12 cellular contexts compared by ENCODE assay signal in the genomic region with DNA sequence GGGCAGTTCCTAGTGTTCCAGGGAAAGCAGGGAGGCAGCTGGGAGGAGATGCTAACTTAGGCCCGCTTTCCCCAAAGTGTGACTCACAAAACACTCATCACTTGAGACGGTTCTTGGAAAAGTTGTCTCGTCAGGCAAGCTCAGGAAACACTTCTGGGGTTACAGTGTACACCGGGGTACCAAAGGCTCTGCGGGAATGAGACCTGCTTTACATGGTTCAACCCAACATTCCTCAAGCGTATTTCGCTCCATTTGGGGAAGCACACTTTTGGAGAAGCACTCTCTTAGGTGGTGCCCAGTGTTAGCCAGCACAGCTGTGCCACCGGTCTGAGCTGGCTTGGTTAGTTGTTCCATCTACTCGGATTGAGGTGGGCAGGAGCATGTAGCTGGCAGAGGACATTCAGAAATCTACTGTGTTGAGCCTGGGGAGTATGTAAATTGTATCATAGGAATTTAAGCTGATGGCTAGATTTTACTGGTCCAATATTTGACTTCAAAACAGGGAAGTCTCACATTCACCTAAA. TPM values are rescaled to one million over a fixed set of nuclear protein-coding genes. Genes with fewer than 3 reads are reported as not detected.
DNase-seq lines count a peak whose midpoint lies in the region; ATAC-seq, FAIRE-seq and TF ChIP-seq lines count a peak whose summit lies in the region.
"Had no signal": no experiment of that assay in that cellular context is flagged by ENCODE, and none has a peak within 500 bp of the region (broad histone marks: within the 10 kb centered on the region; RNA-seq: fewer than 3 reads in every experiment).

No MANE protein-coding gene starts in this region.

- WGBS in HepG2 (ENCODE audit: low lambda C conversion rate) = 96% methylated on average over 5 of the region's 9 CpGs

- TF ChIP-seq CTCF in bronchial epithelial cell (IDR thresholded peaks at IDR 0.05; ENCODE audit: insufficient read depth, low read length, severe bottlenecking) (no peak), HepG2 (CRISPR knock-in tag; IDR thresholded peaks at IDR 0.05) (no peak), upper lobe of right lung (IDR thresholded peaks at IDR 0.05) (no peak)

- TF ChIP-seq RAD21 in HepG2 (CRISPR knock-in tag; IDR thresholded peaks at IDR 0.05) = no peak

- CTCF ChIA-PET in activated CD4-positive, alpha-beta memory T cell treated with anti-CD3 and anti-CD28 coated beads for 36 hours (lab: Charles Lee) = interaction anchor here (1.3 to 1.7 kb wide), 2 partner anchors 9 to 38 kb away, joined by 4 to 6 read pairs; no protein-coding TSS in a partner anchor
- CTCF ChIA-PET in activated CD4-positive, alpha-beta memory T cell treated with anti-CD3 and anti-CD28 coated beads, Interleukin-2, amount 10 ng/mL, durations not matched to agents 7 days and 5 days (lab: Charles Lee) = no interaction called here
- CTCF ChIA-PET in HepG2 (lab: Yijun Ruan, JAX; ENCODE audit: low intra/inter-chr PET ratio, low total read pairs) = no interaction called here

- no peak overlapping the region; the same call in 1 of the 2 replicates for H3K9ac ChIP-seq in HepG2 (ENCODE audit: insufficient read depth, low read depth, low read length)

- H3K36me3 ChIP-seq in bronchial epithelial cell (ENCODE audit: control insufficient read depth, insufficient read depth, low read length) (peaks cover 48% of the 10 kb centered on the region), HepG2 (replicated peaks in 1 of 2; ENCODE audit: control insufficient read depth in 1 of 2, insufficient read depth in 2 of 2, low read length in 2 of 2) (peaks cover 21 to 67% of the 10 kb centered on the region in 2 experiments), upper lobe of right lung (peaks cover 57% of the 10 kb centered on the region)

- H3K4me1 ChIP-seq in HepG2 (ENCODE audit: insufficient read depth, low read length) (peaks cover 22% of the 10 kb centered on the region), upper lobe of right lung (peaks cover 46% of the 10 kb centered on the region)

- no peak overlapping the region for H3K4me3 Mint-ChIP-seq in activated CD4-positive, alpha-beta memory T cell treated with anti-CD3 and anti-CD28 coated beads for 36 hours
- H3K4me3 Mint-ChIP-seq in activated CD4-positive, alpha-beta memory T cell treated with anti-CD3 and anti-CD28 coated beads, Interleukin-2, amount 10 ng/mL, durations not matched to agents 7 days and 5 days = no peak overlapping the region

- peak overlapping the region; percentile 29 for H3K27ac Mint-ChIP-seq in activated CD4-positive, alpha-beta memory T cell treated with anti-CD3 and anti-CD28 coated beads for 36 hours
- no peak overlapping the region for H3K27ac Mint-ChIP-seq in activated CD4-positive, alpha-beta memory T cell treated with anti-CD3 and anti-CD28 coated beads, Interleukin-2, amount 10 ng/mL, durations not matched to agents 7 days and 5 days

- in situ Hi-C loops in HepG2 (cut with HindIII; ENCODE audit: extremely low pct_ligation_motif_present, low pct_unique_long_range_greater_than_20kb) = no loop called here

- POLR2A ChIA-PET in activated CD4-positive, alpha-beta memory T cell treated with anti-CD3 and anti-CD28 coated beads for 36 hours (lab: Charles Lee) = no interaction called here
- POLR2A ChIA-PET in activated CD4-positive, alpha-beta memory T cell treated with anti-CD3 and anti-CD28 coated beads, Interleukin-2, amount 10 ng/mL, durations not matched to agents 7 days and 5 days (lab: Charles Lee) = interaction anchor here (1.1 kb wide), 1 partner anchor 36 kb away, joined by 5 read pairs; no protein-coding TSS in a partner anchor
- POLR2A ChIA-PET in HepG2 (lab: Yijun Ruan, JAX) = interaction anchor here (1.1 kb wide), 1 partner anchor 35 kb away, joined by 3 read pairs; a partner anchor contains a TSS

- peaks cover 58% of the 10 kb centered on the region for H3K36me3 Mint-ChIP-seq in activated CD4-positive, alpha-beta memory T cell treated with anti-CD3 and anti-CD28 coated beads for 36 hours
- H3K36me3 Mint-ChIP-seq in activated CD4-positive, alpha-beta memory T cell treated with anti-CD3 and anti-CD28 coated beads, Interleukin-2, amount 10 ng/mL, durations not matched to agents 7 days and 5 days (ENCODE audit: low read depth) = peaks cover 66% of the 10 kb centered on the region

- peaks cover 58% of the 10 kb centered on the region for H3K4me1 Mint-ChIP-seq in activated CD4-positive, alpha-beta memory T cell treated with anti-CD3 and anti-CD28 coated beads for 36 hours (ENCODE audit: low read depth)
- peaks cover 57% of the 10 kb centered on the region for H3K4me1 Mint-ChIP-seq in activated CD4-positive, alpha-beta memory T cell treated with anti-CD3 and anti-CD28 coated beads, Interleukin-2, amount 10 ng/mL, durations not matched to agents 7 days and 5 days

- H3K4me2 ChIP-seq in HepG2 (ENCODE audit: low read depth, low read length) = peak overlapping the region; percentile 2; the same call in 1 of the 2 replicates

- H3K27ac ChIP-seq in HepG2 (ENCODE audit: extremely low read length, insufficient read depth, low read length) (no peak overlapping the region), upper lobe of right lung (no peak overlapping the region)

- no peak overlapping the region for H2AFZ ChIP-seq in HepG2 (ENCODE audit: low read length)

- no peak for TF ChIP-seq POLR2A in HepG2 (IDR thresholded peaks at IDR 0.05; ENCODE audit: insufficient read depth in 1 of 2, low read depth in 2 of 2, low read length in 2 of 2)

- H3K9me3 ChIP-seq in HepG2 (ENCODE audit: low read length) (no peaks in the 10 kb centered on the region), upper lobe of right lung (no peaks in the 10 kb centered on the region)

- FAIRE-seq in bronchial epithelial cell (lab: Jason Lieb, UNC) (no peak), HepG2 (lab: Jason Lieb, UNC) (no peak)

- H3K79me2 ChIP-seq in HepG2 (ENCODE audit: insufficient read depth, low read length) = peaks cover 10% of the 10 kb centered on the region

- intact Hi-C loops in activated CD4-positive, alpha-beta memory T cell treated with anti-CD3 and anti-CD28 coated beads for 36 hours (cut with micrococcal nuclease) = no loop called here
- intact Hi-C loops in HepG2 (cut with micrococcal nuclease; ENCODE audit: unreplicated experiment) (loop anchor here (5.0 kb wide), 1 partner anchor 35 kb away; a partner anchor contains a TSS), upper lobe of right lung (cut with DNase I) (no loop called here)

- no peak overlapping the region for H3K4me3 ChIP-seq in bronchial epithelial cell (ENCODE audit: low read depth, low read length)
- H3K4me3 ChIP-seq in HepG2 (replicated peaks in 1 of 3; ENCODE audit: insufficient read depth in 1 of 3, low read depth in 2 of 3, low read length in 3 of 3) = no peak overlapping the region
- no peak overlapping the region for H3K4me3 ChIP-seq in upper lobe of right lung

- H3K27me3 ChIP-seq in bronchial epithelial cell (ENCODE audit: control insufficient read depth, insufficient read depth, low read length) = no peaks in the 10 kb centered on the region
- H3K27me3 ChIP-seq in HepG2 (ENCODE audit: control insufficient read depth in 1 of 2, insufficient read depth in 2 of 2, low read length in 2 of 2) = no peaks in the 10 kb centered on the region
- H3K27me3 ChIP-seq in upper lobe of right lung = no peaks in the 10 kb centered on the region

- peak; percentile 8 for DNase-seq in activated CD4-positive, alpha-beta memory T cell treated with anti-CD3 and anti-CD28 coated beads for 36 hours
- no peak for DNase-seq in activated CD4-positive, alpha-beta memory T cell treated with anti-CD3 and anti-CD28 coated beads, Interleukin-2, amount 10 ng/mL, durations not matched to agents 7 days and 5 days
- DNase-seq in bronchial epithelial cell (ENCODE audit: low read depth) = peak; percentile 92
- no peak for DNase-seq in HepG2 (ENCODE audit: low spot score)
- no peak for DNase-seq in upper lobe of right lung
- DNase-seq in stimulated activated CD4-positive, alpha-beta T cell treated with anti-CD3 and anti-CD28 coated beads, Interleukin-15, amount 100 ng/mL, for 24 hours = no peak
- no peak for DNase-seq in activated CD4-positive, alpha-beta T cell treated with anti-CD3 and anti-CD28 coated beads, Interleukin-2, amount 50 U/mL, for 1 hour
- DNase-seq: activated CD8-positive, alpha-beta memory T cell treated with anti-CD3 and anti-CD28 coated beads for 24 hours; effector memory CD4-positive, alpha-beta T cell; NCI-H748 treated with DMSO at 0.1 percent for 48 hours; stimulated activated CD8-positive, alpha-beta memory T cell treated with anti-CD3 and anti-CD28 coated beads, Interleukin-4, amount 100 ng/mL, for 48 hours had no signal

- no peaks in the 10 kb centered on the region for H3K9me3 Mint-ChIP-seq in activated CD4-positive, alpha-beta memory T cell treated with anti-CD3 and anti-CD28 coated beads for 36 hours
- H3K9me3 Mint-ChIP-seq in activated CD4-positive, alpha-beta memory T cell treated with anti-CD3 and anti-CD28 coated beads, Interleukin-2, amount 10 ng/mL, durations not matched to agents 7 days and 5 days = no peaks in the 10 kb centered on the region

- peaks cover 20% of the 10 kb centered on the region for H4K20me1 ChIP-seq in HepG2 (ENCODE audit: insufficient read depth, low read length)

- no peak for TF ChIP-seq EP300 in HepG2 (IDR thresholded peaks at IDR 0.05; ENCODE audit: low read depth in 2 of 2, low read length in 2 of 2)
- TF ChIP-seq EP300 in HepG2 (CRISPR knock-in tag; IDR thresholded peaks at IDR 0.05; ENCODE audit: borderline replicate concordance) = no peak

- no peaks in the 10 kb centered on the region for H3K27me3 Mint-ChIP-seq in activated CD4-positive, alpha-beta memory T cell treated with anti-CD3 and anti-CD28 coated beads for 36 hours
- no peaks in the 10 kb centered on the region for H3K27me3 Mint-ChIP-seq in activated CD4-positive, alpha-beta memory T cell treated with anti-CD3 and anti-CD28 coated beads, Interleukin-2, amount 10 ng/mL, durations not matched to agents 7 days and 5 days

- no TSS peak for BruUV-seq in HepG2 (replicated peaks; lab: Mats Ljungman, UMichigan)

- ATAC-seq in HepG2 = no peak
- peak; percentile 23 for ATAC-seq in upper lobe of right lung
- no peak for ATAC-seq in GM18909 (IDR thresholded peaks at IDR 0.05; ENCODE audit: poor library complexity, unreplicated experiment)

RNA-seq across cellular contexts. Expression of a gene that starts 34.8 kb away (rescaled TPM):
- 10 to 100 TPM; 76.6 to 78.0 TPM for total RNA-seq in activated CD4-positive, alpha-beta memory T cell treated with anti-CD3 and anti-CD28 coated beads for 36 hours
- total RNA-seq in activated CD4-positive, alpha-beta memory T cell treated with anti-CD3 and anti-CD28 coated beads, Interleukin-2, amount 10 ng/mL, durations not matched to agents 7 days and 5 days = 10 to 100 TPM; 69.2 to 70.8 TPM
- total RNA-seq in bronchial epithelial cell (21.3 and 30.3 TPM in 2 replicates), HepG2 (2016; rRNA removed; fragmentation: Illumina TruSeq; extraction: Trizol) (15.7 TPM in 2 replicates), upper lobe of right lung (80.1 TPM)
- total RNA-seq in HepG2 (2016; cell fraction: cytosol; rRNA removed; fragmentation: Illumina TruSeq; extraction: Trizol; ENCODE audit: low read depth) = 3.3 and 3.4 TPM in 2 replicates
- 13.5 and 16.1 TPM in 2 replicates for total RNA-seq in HepG2 (2016; cell fraction: insoluble cytoplasmic fraction; rRNA removed; fragmentation: Illumina TruSeq; extraction: Trizol)
- total RNA-seq in HepG2 (2016; cell fraction: membrane; rRNA removed; fragmentation: Illumina TruSeq; extraction: Trizol) = 19.9 and 20.6 TPM in 2 replicates
- 22.5 and 25.2 TPM in 2 replicates for total RNA-seq in HepG2 (2016; cell fraction: nucleus; rRNA removed; fragmentation: Illumina TruSeq; extraction: Trizol)
- 33.5 and 37.5 TPM in 2 replicates for polyA plus RNA-seq in HepG2 (2011; rRNA removed)
- polyA plus RNA-seq in HepG2 (2011; cell fraction: cytosol; rRNA removed) = 35.6 and 46.0 TPM in 2 replicates
- 14.7 and 19.1 TPM in 2 replicates for polyA plus RNA-seq in HepG2 (2011; cell fraction: nucleus; rRNA removed)
- 57.7 and 61.1 TPM in 2 replicates for polyA plus RNA-seq in HepG2 (2012)
- polyA plus RNA-seq in HepG2 (2016; cell fraction: cytosol; fragmentation: Illumina TruSeq; extraction: Trizol; ENCODE audit: low read depth) = 5.0 and 5.4 TPM in 2 replicates
- 21.1 and 25.1 TPM in 2 replicates for polyA plus RNA-seq in HepG2 (2016; cell fraction: insoluble cytoplasmic fraction; fragmentation: Illumina TruSeq; extraction: Trizol; ENCODE audit: low read depth)
- polyA plus RNA-seq in HepG2 (2016; cell fraction: membrane; fragmentation: Illumina TruSeq; extraction: Trizol; ENCODE audit: low read depth) = 21.2 TPM in 2 replicates
- 40.6 and 42.3 TPM in 2 replicates for polyA plus RNA-seq in HepG2 (2016; cell fraction: nucleus; fragmentation: Illumina TruSeq; extraction: Trizol; ENCODE audit: insufficient read depth, low read depth)
- 78.3 and 316 TPM in 2 replicates for polyA minus RNA-seq in HepG2 (2011; rRNA and poly(A)+ RNA removed; ENCODE audit: low replicate concordance)
- polyA minus RNA-seq in HepG2 (2011; cell fraction: cytosol; rRNA and poly(A)+ RNA removed) = 35.8 and 41.0 TPM in 2 replicates
- polyA minus RNA-seq in HepG2 (2011; cell fraction: nucleus; rRNA and poly(A)+ RNA removed) = 17.3 and 22.3 TPM in 2 replicates

RNA-seq across cellular contexts. Expression of a gene that starts 55.8 kb away (rescaled TPM):
- total RNA-seq in activated CD4-positive, alpha-beta memory T cell treated with anti-CD3 and anti-CD28 coated beads for 36 hours = 10 to 100 TPM; 25.8 to 26.1 TPM
- total RNA-seq in activated CD4-positive, alpha-beta memory T cell treated with anti-CD3 and anti-CD28 coated beads, Interleukin-2, amount 10 ng/mL, durations not matched to agents 7 days and 5 days = 10 to 100 TPM; 22.5 to 22.9 TPM
- total RNA-seq in bronchial epithelial cell = 37.9 and 40.5 TPM in 2 replicates
- 36.6 and 51.5 TPM in 2 replicates for total RNA-seq in HepG2 (2016; rRNA removed; fragmentation: Illumina TruSeq; extraction: Trizol)
- 3.1 and 3.9 TPM in 2 replicates for total RNA-seq in HepG2 (2016; cell fraction: cytosol; rRNA removed; fragmentation: Illumina TruSeq; extraction: Trizol; ENCODE audit: low read depth)
- 36.2 and 50.8 TPM in 2 replicates for total RNA-seq in HepG2 (2016; cell fraction: insoluble cytoplasmic fraction; rRNA removed; fragmentation: Illumina TruSeq; extraction: Trizol)
- 8.5 and 9.5 TPM in 2 replicates for total RNA-seq in HepG2 (2016; cell fraction: membrane; rRNA removed; fragmentation: Illumina TruSeq; extraction: Trizol)
- 17.2 and 19.0 TPM in 2 replicates for total RNA-seq in HepG2 (2016; cell fraction: nucleus; rRNA removed; fragmentation: Illumina TruSeq; extraction: Trizol)
- polyA plus RNA-seq in HepG2 (2011; rRNA removed) = 12.4 and 12.9 TPM in 2 replicates
- polyA plus RNA-seq in HepG2 (2011; cell fraction: cytosol; rRNA removed) = 7.3 and 9.6 TPM in 2 replicates
- polyA plus RNA-seq in HepG2 (2011; cell fraction: nucleus; rRNA removed) = 4.2 and 5.2 TPM in 2 replicates
- polyA plus RNA-seq in HepG2 (2012) = 10.5 and 14.2 TPM in 2 replicates
- polyA plus RNA-seq in HepG2 (2016; cell fraction: cytosol; fragmentation: Illumina TruSeq; extraction: Trizol; ENCODE audit: low read depth) = 1.4 and 1.8 TPM in 2 replicates
- 30.6 and 31.7 TPM in 2 replicates for polyA plus RNA-seq in HepG2 (2016; cell fraction: insoluble cytoplasmic fraction; fragmentation: Illumina TruSeq; extraction: Trizol; ENCODE audit: low read depth)
- 2.9 and 3.4 TPM in 2 replicates for polyA plus RNA-seq in HepG2 (2016; cell fraction: membrane; fragmentation: Illumina TruSeq; extraction: Trizol; ENCODE audit: low read depth)
- polyA plus RNA-seq in HepG2 (2016; cell fraction: nucleus; fragmentation: Illumina TruSeq; extraction: Trizol; ENCODE audit: insufficient read depth, low read depth) = 15.2 TPM in 2 replicates
- polyA minus RNA-seq in HepG2 (2011; rRNA and poly(A)+ RNA removed; ENCODE audit: low replicate concordance) = 13.5 and 23.0 TPM in 2 replicates
- 13.7 and 17.2 TPM in 2 replicates for polyA minus RNA-seq in HepG2 (2011; cell fraction: cytosol; rRNA and poly(A)+ RNA removed)
- 13.6 and 16.0 TPM in 2 replicates for polyA minus RNA-seq in HepG2 (2011; cell fraction: nucleus; rRNA and poly(A)+ RNA removed)
- total RNA-seq in upper lobe of right lung = 19.2 TPM

Comparison
In these comparisons a context has a peak if more than half of its experiments do, and no peak if none do; other contexts are left out.
1. DNase-seq: peak in activated CD4-positive, alpha-beta memory T cell treated with anti-CD3 and anti-CD28 coated beads for 36 hours (single experiment) and bronchial epithelial cell (single experiment); none in activated CD4-positive, alpha-beta memory T cell treated with anti-CD3 and anti-CD28 coated beads, Interleukin-2, amount 10 ng/mL, durations not matched to agents 7 days and 5 days (single experiment), HepG2 (single experiment), upper lobe of right lung (single experiment), stimulated activated CD4-positive, alpha-beta T cell treated with anti-CD3 and anti-CD28 coated beads, Interleukin-15, amount 100 ng/mL, for 24 hours (single experiment) and activated CD4-positive, alpha-beta T cell treated with anti-CD3 and anti-CD28 coated beads, Interleukin-2, amount 50 U/mL, for 1 hour (single experiment).